ENCODE assay signal across 2 cellular contexts in genomic region chr2:182207049-182207746, GRCh38.
TF ChIP-seq lines count a peak whose summit lies in the region.

No MANE protein-coding gene starts in this region.

TF ChIP-seq in SK-N-SH, 30 proteins besides CTCF, POLR2A, EP300 and RAD21 (continued from another document):
- TF ChIP-seq RFX5 (IDR thresholded peaks at IDR 0.05; ENCODE audit: low read length): no peak
- TF ChIP-seq FOSL2 (IDR thresholded peaks at IDR 0.05; ENCODE audit: borderline replicate concordance, low read depth): no peak
- no peak for TF ChIP-seq FOXJ3 (CRISPR knock-in tag; IDR thresholded peaks at IDR 0.05)
- no peak for TF ChIP-seq CHD2 (IDR thresholded peaks at IDR 0.05; ENCODE audit: low read length, partially characterized antibody)
- TF ChIP-seq MEF2A (IDR thresholded peaks at IDR 0.05; ENCODE audit: borderline replicate concordance, low read depth): no peak
- no peak for TF ChIP-seq JUND (IDR thresholded peaks at IDR 0.05)
- TF ChIP-seq SIN3A (IDR thresholded peaks at IDR 0.05; ENCODE audit: borderline replicate concordance, low read depth, low read length): no peak
- TF ChIP-seq GATA2 (CRISPR knock-in tag; IDR thresholded peaks at IDR 0.05): no peak
- TF ChIP-seq, protein P1, sequence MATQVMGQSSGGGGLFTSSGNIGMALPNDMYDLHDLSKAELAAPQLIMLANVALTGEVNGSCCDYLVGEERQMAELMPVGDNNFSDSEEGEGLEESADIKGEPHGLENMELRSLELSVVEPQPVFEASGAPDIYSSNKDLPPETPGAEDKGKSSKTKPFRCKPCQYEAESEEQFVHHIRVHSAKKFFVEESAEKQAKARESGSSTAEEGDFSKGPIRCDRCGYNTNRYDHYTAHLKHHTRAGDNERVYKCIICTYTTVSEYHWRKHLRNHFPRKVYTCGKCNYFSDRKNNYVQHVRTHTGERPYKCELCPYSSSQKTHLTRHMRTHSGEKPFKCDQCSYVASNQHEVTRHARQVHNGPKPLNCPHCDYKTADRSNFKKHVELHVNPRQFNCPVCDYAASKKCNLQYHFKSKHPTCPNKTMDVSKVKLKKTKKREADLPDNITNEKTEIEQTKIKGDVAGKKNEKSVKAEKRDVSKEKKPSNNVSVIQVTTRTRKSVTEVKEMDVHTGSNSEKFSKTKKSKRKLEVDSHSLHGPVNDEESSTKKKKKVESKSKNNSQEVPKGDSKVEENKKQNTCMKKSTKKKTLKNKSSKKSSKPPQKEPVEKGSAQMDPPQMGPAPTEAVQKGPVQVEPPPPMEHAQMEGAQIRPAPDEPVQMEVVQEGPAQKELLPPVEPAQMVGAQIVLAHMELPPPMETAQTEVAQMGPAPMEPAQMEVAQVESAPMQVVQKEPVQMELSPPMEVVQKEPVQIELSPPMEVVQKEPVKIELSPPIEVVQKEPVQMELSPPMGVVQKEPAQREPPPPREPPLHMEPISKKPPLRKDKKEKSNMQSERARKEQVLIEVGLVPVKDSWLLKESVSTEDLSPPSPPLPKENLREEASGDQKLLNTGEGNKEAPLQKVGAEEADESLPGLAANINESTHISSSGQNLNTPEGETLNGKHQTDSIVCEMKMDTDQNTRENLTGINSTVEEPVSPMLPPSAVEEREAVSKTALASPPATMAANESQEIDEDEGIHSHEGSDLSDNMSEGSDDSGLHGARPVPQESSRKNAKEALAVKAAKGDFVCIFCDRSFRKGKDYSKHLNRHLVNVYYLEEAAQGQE (IDR thresholded peaks at IDR 0.05; ENCODE audit: low read depth, low read length): no peak
- TF ChIP-seq TEAD4 (IDR thresholded peaks at IDR 0.05; ENCODE audit: borderline replicate concordance, insufficient read depth): no peak
- no peak for TF ChIP-seq EZH2phosphoT487 (IDR thresholded peaks at IDR 0.05; ENCODE audit: borderline replicate concordance, low read depth)
- no peak for TF ChIP-seq GABPA (IDR thresholded peaks at IDR 0.05; ENCODE audit: low read depth)
- TF ChIP-seq ZBTB33 (IDR thresholded peaks at IDR 0.05; ENCODE audit: borderline replicate concordance, low read depth): no peak
- no peak for TF ChIP-seq TAF1 (IDR thresholded peaks at IDR 0.05; ENCODE audit: borderline replicate concordance, low read depth, low read length)
- no peak for TF ChIP-seq ELF1 (IDR thresholded peaks at IDR 0.05)

TF ChIP-seq in SK-N-SH treated with all-trans-retinoic acid at 6 μM for 48 hours, 23 proteins besides CTCF, POLR2A, EP300 and RAD21 (continued from another document):
- TF ChIP-seq TSHZ2 (CRISPR knock-in tag; IDR thresholded peaks at IDR 0.05): no peak
- no peak for TF ChIP-seq ISL1 (CRISPR knock-in tag; IDR thresholded peaks at IDR 0.05)
- no peak for TF ChIP-seq CREB5 (CRISPR knock-in tag; IDR thresholded peaks at IDR 0.05; ENCODE audit: low read depth)
- no peak for TF ChIP-seq POU6F1 (CRISPR knock-in tag; IDR thresholded peaks at IDR 0.05; ENCODE audit: borderline replicate concordance, low read depth)
- no peak for TF ChIP-seq RARB (CRISPR knock-in tag; IDR thresholded peaks at IDR 0.05)
- no peak for TF ChIP-seq TOX (CRISPR knock-in tag; IDR thresholded peaks at IDR 0.05; ENCODE audit: borderline replicate concordance)
- TF ChIP-seq GLIS3 (CRISPR knock-in tag; IDR thresholded peaks at IDR 0.05): no peak
- TF ChIP-seq CSDC2 (CRISPR knock-in tag; IDR thresholded peaks at IDR 0.05): no peak
TF ChIP-seq in SK-N-SH treated with all-trans-retinoic acid at 6 μM for 48 hours: peak in this region for 0.
